In the genomic region with DNA sequence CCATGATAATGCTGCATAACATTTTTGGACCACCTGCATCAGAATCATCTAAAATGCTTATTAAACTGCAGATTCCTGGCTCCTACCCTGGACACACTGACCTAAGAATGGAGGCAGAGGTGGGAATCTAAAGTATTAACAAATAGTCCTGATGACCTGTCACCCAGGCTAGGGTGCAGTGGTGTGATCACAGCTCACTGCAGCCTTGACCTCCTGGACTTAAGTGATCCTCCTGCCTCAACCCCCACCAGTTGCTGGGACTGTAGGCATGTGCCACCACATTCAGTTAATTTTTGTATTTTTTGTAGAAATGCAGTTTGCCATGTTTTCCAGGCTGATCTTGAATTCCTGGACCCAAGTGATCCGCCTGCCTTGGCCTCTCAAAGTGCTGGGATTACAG, we compare ENCODE assay signal across 29 cellular contexts.
"Had no signal": no experiment of that assay in that cellular context is flagged by ENCODE, and none has a peak within 500 bp of the region (broad histone marks: within the 10 kb centered on the region; RNA-seq: fewer than 3 reads in every experiment).

No MANE protein-coding gene starts in this region.

- H3K79me2 ChIP-seq: hepatocyte had no signal

- H3K27ac ChIP-seq: colonic mucosa, coronary artery, dorsolateral prefrontal cortex, epithelial cell of prostate, esophagus muscularis mucosa, esophagus squamous epithelium, foreskin keratinocyte, gastrocnemius medialis, gastroesophageal sphincter, heart left ventricle, heart right ventricle, hepatocyte had no signal

- ATAC-seq: effector memory CD8-positive, alpha-beta T cell; esophagus mucosa; foreskin keratinocyte; gastrocnemius medialis; gastroesophageal sphincter; heart left ventricle; heart right ventricle had no signal

- H3K36me3 ChIP-seq: colonic mucosa, esophagus muscularis mucosa, esophagus squamous epithelium, gastrocnemius medialis, gastroesophageal sphincter, heart left ventricle, heart right ventricle had no signal

- H3K27me3 ChIP-seq: colonic mucosa, dorsolateral prefrontal cortex, esophagus muscularis mucosa, esophagus squamous epithelium, foreskin keratinocyte, gastrocnemius medialis, gastroesophageal sphincter, heart left ventricle, heart right ventricle, hepatocyte had no signal

- H3K4me3 ChIP-seq: colonic mucosa, coronary artery, dorsolateral prefrontal cortex, esophagus muscularis mucosa, esophagus squamous epithelium, gastrocnemius medialis, gastroesophageal sphincter, heart left ventricle, heart right ventricle, hepatocyte had no signal

- FAIRE-seq: colon, endometrium, endothelial cell of umbilical vein, frontal cortex had no signal

- H2AFZ ChIP-seq: hepatocyte had no signal

- H3K4me1 ChIP-seq: colonic mucosa, foreskin keratinocyte, heart left ventricle, heart right ventricle had no signal

- DNase-seq: colonic mucosa; cortex of kidney; dermis blood vessel endothelial cell; dorsolateral prefrontal cortex; effector CD4-positive, alpha-beta T cell; effector CD8-positive, alpha-beta T cell; effector memory CD4-positive, alpha-beta T cell; effector memory CD8-positive, alpha-beta T cell; endodermal cell; erythroblast; esophagus squamous epithelium; foreskin fibroblast; foreskin keratinocyte; foreskin melanocyte; gastrocnemius medialis; glutamatergic neuron; head of caudate nucleus; heart left ventricle; heart right ventricle had no signal

- H3K9me3 ChIP-seq: colonic mucosa, esophagus muscularis mucosa, esophagus squamous epithelium, gastrocnemius medialis, gastroesophageal sphincter had no signal

- H3K4me2 ChIP-seq: hepatocyte had no signal
